23 cellular contexts compared by ENCODE assay signal in the genomic region with DNA sequence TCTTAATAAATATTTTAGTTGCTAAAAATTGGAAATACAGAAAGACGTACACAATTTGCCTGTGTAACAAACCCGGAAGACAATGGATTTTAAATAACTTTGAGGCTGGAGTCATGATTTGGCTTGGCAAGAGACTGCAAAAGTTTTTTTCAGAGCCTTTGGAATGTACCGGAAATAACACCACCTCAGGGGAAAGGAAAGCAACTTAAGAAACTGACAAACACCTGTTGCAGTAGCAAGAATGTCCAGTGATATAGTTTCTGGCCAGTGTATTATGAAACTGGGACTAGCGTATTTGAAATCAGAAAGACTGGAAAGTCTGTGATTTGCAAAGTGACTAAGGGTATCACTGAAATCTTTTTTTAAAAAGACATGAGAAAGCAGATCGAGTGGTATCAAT. TPM values are rescaled to one million over a fixed set of nuclear protein-coding genes. Genes with fewer than 3 reads are reported as not detected.
A peak's percentile ranks its signal among the peaks of the same experiment; 100 is the strongest.
DNase-seq lines count a peak whose midpoint lies in the region; ATAC-seq and TF ChIP-seq lines count a peak whose summit lies in the region.
"Had no signal": no experiment of that assay in that cellular context is flagged by ENCODE, and none has a peak within 500 bp of the region (broad histone marks: within the 10 kb centered on the region; RNA-seq: fewer than 3 reads in every experiment).

No MANE protein-coding gene starts in this region.

- intact Hi-C loops in Right ventricle myocardium inferior (cut with DNase I) = no loop called here
- intact Hi-C loops in cardiac septum (cut with DNase I) = no loop called here
- intact Hi-C loops in Right ventricle myocardium superior (cut with DNase I) = no loop called here
- intact Hi-C loops in lower leg skin (cut with DNase I; ENCODE audit: low total_unique reads) = no loop called here

- peaks cover 4% of the 10 kb centered on the region for H3K9me3 Mint-ChIP-seq in natural killer cell treated with Interleukin-12 subunit alpha and Interleukin-12 subunit beta and Interleukin-15 and Interleukin-18, amount 100 ng/mL, for 72 hours
- H3K9me3 Mint-ChIP-seq: activated T-helper 1 cell treated with anti-CD3 and anti-CD28 coated beads, Interleukin-12 subunit alpha, Interleukin-12 subunit beta, Interleukin-2, Interleukin-4 antibody, amounts not matched to agents 30 ng/mL and 10 ng/mL and 1 ng/mL, durations not matched to agents 14 hours and 24 hours and 36 hours had no signal

- no peak for TF ChIP-seq CTCF in lower leg skin (IDR thresholded peaks at IDR 0.05)

- WGBS in lower leg skin, 2 donors = 36 to 44% methylated on average over 5 of the region's 5 CpGs

- peak; percentile 75 for ATAC-seq in Right ventricle myocardium inferior
- peak; percentile 70 for ATAC-seq in Right ventricle myocardium superior (ENCODE audit: poor library complexity)
- no peak for ATAC-seq in natural killer cell treated with Interleukin-12 subunit alpha and Interleukin-12 subunit beta and Interleukin-15 and Interleukin-18, amount 100 ng/mL, for 72 hours
- ATAC-seq: activated CD8-positive, alpha-beta T cell treated with anti-CD3 and anti-CD28 coated beads, Interleukin-2, amount 10 ng/mL, durations not matched to agents 7 days and 5 days; right lobe of liver had no signal

- no peak overlapping the region for H3K4me3 ChIP-seq in lower leg skin (ENCODE audit: low read depth, poor library complexity, severe bottlenecking)
- H3K4me3 ChIP-seq: right lobe of liver, tibial artery had no signal

- H3K36me3 Mint-ChIP-seq in natural killer cell treated with Interleukin-12 subunit alpha and Interleukin-12 subunit beta and Interleukin-15 and Interleukin-18, amount 100 ng/mL, for 72 hours = no peaks in the 10 kb centered on the region
- H3K36me3 Mint-ChIP-seq: CD14-positive monocyte had no signal

- DNase-seq in Right ventricle myocardium inferior (ENCODE audit: missing footprints) (no peak), cardiac septum (ENCODE audit: low spot score) (no peak), Right ventricle myocardium superior (no peak), myocyte (ENCODE audit: low read depth) (peak; percentile 81), dedifferentiated amniotic fluid mesenchymal stem cell (ENCODE audit: extremely low spot score) (no peak), lower leg skin (ENCODE audit: low spot score in 2 of 2) (no peak), mucosa of gallbladder (ENCODE audit: low spot score) (no peak)
- DNase-seq in natural killer cell treated with Interleukin-12 subunit alpha and Interleukin-12 subunit beta and Interleukin-15 and Interleukin-18, amount 100 ng/mL, for 72 hours (ENCODE audit: low spot score) = no peak
- DNase-seq: 8988T; activated CD8-positive, alpha-beta T cell treated with anti-CD3 and anti-CD28 coated beads, Interleukin-2, amount 10 ng/mL, durations not matched to agents 7 days and 5 days; GOT3; head of caudate nucleus; kidney glomerular epithelial cell; NCI-H187 treated with DMSO at 0.1 percent for 48 hours; NCI-H510A treated with DMSO at 0.1 percent for 48 hours; right lobe of liver; stimulated activated CD4-positive, alpha-beta T cell treated with anti-CD3 and anti-CD28 coated beads, Interleukin-4, amount 100 ng/mL, for 4 hours; tibial artery had no signal

- H3K4me3 Mint-ChIP-seq in natural killer cell treated with Interleukin-12 subunit alpha and Interleukin-12 subunit beta and Interleukin-15 and Interleukin-18, amount 100 ng/mL, for 72 hours = no peak overlapping the region
- H3K4me3 Mint-ChIP-seq: activated CD8-positive, alpha-beta T cell treated with anti-CD3 and anti-CD28 coated beads, Interleukin-2, amount 10 ng/mL, durations not matched to agents 7 days and 5 days; activated T-helper 1 cell treated with anti-CD3 and anti-CD28 coated beads, Interleukin-12 subunit alpha, Interleukin-12 subunit beta, Interleukin-2, Interleukin-4 antibody, amounts not matched to agents 30 ng/mL and 10 ng/mL and 1 ng/mL, durations not matched to agents 14 hours and 24 hours and 36 hours; CD14-positive monocyte had no signal

- H3K4me1 Mint-ChIP-seq in natural killer cell treated with Interleukin-12 subunit alpha and Interleukin-12 subunit beta and Interleukin-15 and Interleukin-18, amount 100 ng/mL, for 72 hours (ENCODE audit: low read depth in 2 of 2) = no peaks in the 10 kb centered on the region

- no peak overlapping the region for H3K27ac Mint-ChIP-seq in natural killer cell treated with Interleukin-12 subunit alpha and Interleukin-12 subunit beta and Interleukin-15 and Interleukin-18, amount 100 ng/mL, for 72 hours
- H3K27ac Mint-ChIP-seq: activated CD8-positive, alpha-beta T cell treated with anti-CD3 and anti-CD28 coated beads, Interleukin-2, amount 10 ng/mL, durations not matched to agents 7 days and 5 days; activated T-helper 1 cell treated with anti-CD3 and anti-CD28 coated beads, Interleukin-12 subunit alpha, Interleukin-12 subunit beta, Interleukin-2, Interleukin-4 antibody, amounts not matched to agents 30 ng/mL and 10 ng/mL and 1 ng/mL, durations not matched to agents 14 hours and 24 hours and 36 hours; CD14-positive monocyte had no signal

- no peaks in the 10 kb centered on the region for H3K27me3 Mint-ChIP-seq in natural killer cell treated with Interleukin-12 subunit alpha and Interleukin-12 subunit beta and Interleukin-15 and Interleukin-18, amount 100 ng/mL, for 72 hours

- TF ChIP-seq POLR2A in lower leg skin (IDR thresholded peaks at IDR 0.05) = no peak

RNA-seq across cellular contexts. Expression of gene MUSK, which starts 0.8 kb away (rescaled TPM):
- total RNA-seq in Right ventricle myocardium inferior = 1.0 TPM
- total RNA-seq in cardiac septum = 1.2 TPM
- 2.1 TPM for total RNA-seq in Right ventricle myocardium superior
- total RNA-seq in myocyte = 124 and 139 TPM in 2 replicates
- 13.5 TPM for polyA plus RNA-seq in myocyte (2012)
- total RNA-seq in lower leg skin = 1 to 10 TPM in 1 of 4 donors, under 1 TPM in 3; 0.23 to 4.7 (median 0.68) TPM
- 2.5 TPM for total RNA-seq in mucosa of gallbladder
- total RNA-seq in natural killer cell treated with Interleukin-12 subunit alpha and Interleukin-12 subunit beta and Interleukin-15 and Interleukin-18, amount 100 ng/mL, for 72 hours = not detected
- total RNA-seq: activated CD8-positive, alpha-beta T cell treated with anti-CD3 and anti-CD28 coated beads, Interleukin-2, amount 10 ng/mL, durations not matched to agents 7 days and 5 days; activated T-helper 1 cell treated with anti-CD3 and anti-CD28 coated beads, Interleukin-12 subunit alpha, Interleukin-12 subunit beta, Interleukin-2, Interleukin-4 antibody, amounts not matched to agents 30 ng/mL and 10 ng/mL and 1 ng/mL, durations not matched to agents 14 hours and 24 hours and 36 hours; chondrocyte; epithelial cell of proximal tubule had no signal
- polyA plus RNA-seq: CD14-positive monocyte, neural cell had no signal

Comparison
In these comparisons a context has a peak if more than half of its experiments do, and no peak if none do; other contexts are left out.
1. ATAC-seq: peak in Right ventricle myocardium inferior (single experiment) and Right ventricle myocardium superior (single experiment); none in natural killer cell treated with Interleukin-12 subunit alpha and Interleukin-12 subunit beta and Interleukin-15 and Interleukin-18, amount 100 ng/mL, for 72 hours (0 of 2).
2. RNA of gene MUSK, which starts 0.8 kb away (total RNA-seq): 124 to 139 TPM in myocyte; 2.5 TPM in mucosa of gallbladder (single experiment), 2.1 TPM in Right ventricle myocardium superior (single experiment), 1.2 TPM in cardiac septum (single experiment), 1.0 TPM in Right ventricle myocardium inferior (single experiment), 0.23 to 4.7 TPM in lower leg skin and not detected in natural killer cell treated with Interleukin-12 subunit alpha and Interleukin-12 subunit beta and Interleukin-15 and Interleukin-18, amount 100 ng/mL, for 72 hours; every median in the first group is over 10 times any median in the second.